Comparison of ENCODE assay signal across 14 cellular contexts in the genomic region with DNA sequence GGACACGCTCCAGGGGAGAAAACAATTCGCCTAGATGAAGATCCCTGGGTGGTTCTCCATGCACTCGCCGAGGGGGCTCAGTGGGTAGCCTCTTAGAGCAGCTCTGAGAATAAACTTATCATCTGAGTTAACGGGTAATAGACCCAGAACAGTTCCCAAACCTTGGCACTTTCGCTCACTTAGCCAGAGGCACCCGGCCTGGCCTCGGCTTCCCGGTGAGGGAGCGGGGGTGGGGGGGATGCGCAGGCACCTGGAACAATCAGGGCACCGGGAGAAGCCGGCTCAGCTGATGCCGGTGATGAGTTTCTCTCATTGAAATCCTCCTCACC. TPM values are rescaled to one million over a fixed set of nuclear protein-coding genes. Genes with fewer than 3 reads are reported as not detected.
DNase-seq lines count a peak whose midpoint lies in the region; ATAC-seq and TF ChIP-seq lines count a peak whose summit lies in the region.
"Had no signal": no experiment of that assay in that cellular context is flagged by ENCODE, and none has a peak within 500 bp of the region (broad histone marks: within the 10 kb centered on the region; RNA-seq: fewer than 3 reads in every experiment).

No MANE protein-coding gene starts in this region.

- H3K9me3 ChIP-seq in ES-I3 (ENCODE audit: control insufficient read depth, insufficient read depth, low read length): no peaks in the 10 kb centered on the region
- no peaks in the 10 kb centered on the region for H3K9me3 ChIP-seq in hepatocyte (ENCODE audit: low read depth)

- H3K4me1 ChIP-seq in ES-I3 (ENCODE audit: insufficient read depth, low read length) (peaks cover 3% of the 10 kb centered on the region; the same call in 1 of the 2 replicates), hepatocyte (ENCODE audit: insufficient read depth) (no peaks in the 10 kb centered on the region)

- TF ChIP-seq CTCF in hepatocyte (IDR thresholded peaks at IDR 0.05; ENCODE audit: poor library complexity) (no peak), retinal pigment epithelial cell (conservative IDR thresholded peaks at IDR 0.05; ENCODE audit: low read depth, low read length) (no peak)

- H3K27me3 ChIP-seq in hepatocyte: peaks cover 80% of the 10 kb centered on the region

- H3K36me3 Mint-ChIP-seq in T-cell: no peaks in the 10 kb centered on the region

- POLR2A ChIA-PET in T-cell (lab: Charles Lee): no interaction called here

- H3K36me3 ChIP-seq in ES-I3 (ENCODE audit: insufficient read depth, low read length) (no peaks in the 10 kb centered on the region), hepatocyte (replicated peaks; ENCODE audit: insufficient read depth, low read depth) (no peaks in the 10 kb centered on the region)

- CTCF ChIA-PET in T-cell (lab: Charles Lee): no interaction called here

- 20% methylated on average over 14 of the region's 14 CpGs for WGBS in hepatocyte (ENCODE audit: low lambda C conversion rate, missing lambda C conversion rate)

- H3K9me2 ChIP-seq in hepatocyte (replicated peaks; ENCODE audit: insufficient read depth): no peaks in the 10 kb centered on the region

- H3K4me1 Mint-ChIP-seq in T-cell: peaks cover 5 to 6% (median 5%) of the 10 kb centered on the region in 3 donors

- H3K9me3 Mint-ChIP-seq in T-cell: no peaks in the 10 kb centered on the region

- H3K4me2 ChIP-seq in hepatocyte: peak overlapping the region; percentile 84

- H4K20me1 ChIP-seq in hepatocyte (ENCODE audit: insufficient read depth, poor library complexity, severe bottlenecking): no peaks in the 10 kb centered on the region

- peak overlapping the region in 2 of 3 donors; percentile 46 to 66 for H3K4me3 Mint-ChIP-seq in T-cell

- ATAC-seq in T-cell (replicated peaks in 1 of 4) (no peak), GM21619 (IDR thresholded peaks at IDR 0.05; ENCODE audit: unreplicated experiment) (no peak), GM21390 (IDR thresholded peaks at IDR 0.05; ENCODE audit: unreplicated experiment) (no peak)

- DNase-seq in T-cell: no peak
- DNase-seq in hepatocyte (ENCODE audit: low spot score): no peak
- no peak for DNase-seq in retinal pigment epithelial cell (ENCODE audit: low read depth)
- no peak for DNase-seq in NOMO-1 (lab: John Stamatoyannopoulos, UW; ENCODE audit: unreplicated experiment in 2 of 2)
- no peak for DNase-seq in cortex of kidney (lab: John Stamatoyannopoulos, UW)
- DNase-seq: activated CD4-positive, alpha-beta T cell treated with anti-CD3 and anti-CD28 coated beads for 48 hours; DMS79; NCI-H2107; stimulated activated CD4-positive, alpha-beta T cell treated with anti-CD3 and anti-CD28 coated beads, Interleukin-4, amount 100 ng/mL, for 24 hours had no signal

- H3K27ac ChIP-seq in hepatocyte: no peak overlapping the region
- H3K27ac ChIP-seq: RWPE1 had no signal

- H3K4me3 ChIP-seq in hepatocyte (peak overlapping the region; percentile 13), retinal pigment epithelial cell (ENCODE audit: low read length) (peak overlapping the region; percentile 9)

- H3K79me2 ChIP-seq in hepatocyte: no peaks in the 10 kb centered on the region

- H3K27ac Mint-ChIP-seq in T-cell: no peak overlapping the region

- peak overlapping the region; percentile 34 for H3K9ac ChIP-seq in ES-I3 (ENCODE audit: low read depth, low read length)

- peak overlapping the region; percentile 49 for H2AFZ ChIP-seq in hepatocyte

- H3K27me3 Mint-ChIP-seq in T-cell: peaks cover 34 to 53% of the 10 kb centered on the region in 2 donors

RNA-seq across cellular contexts. Expression of a gene that starts 0.4 kb away (rescaled TPM):
- total RNA-seq in T-cell (not detected), hepatocyte (not detected in 2 replicates)
- polyA plus RNA-seq in hepatocyte: 0.49 TPM in 1 of 2 replicates, not detected in the other
- total RNA-seq: mononuclear cell had no signal

RNA-seq across cellular contexts. Expression of a gene that starts 6.5 kb away (rescaled TPM):
- total RNA-seq in T-cell: under 1 TPM in 1 of 5 donors, not detected in 4; 0.40 TPM
- 0.23 and 0.36 TPM in 2 replicates for total RNA-seq in hepatocyte
- polyA plus RNA-seq in hepatocyte: 0.36 and 0.39 TPM in 2 replicates
- total RNA-seq: mononuclear cell had no signal
